1 cellular context compared by ENCODE assay signal in the genomic region with DNA sequence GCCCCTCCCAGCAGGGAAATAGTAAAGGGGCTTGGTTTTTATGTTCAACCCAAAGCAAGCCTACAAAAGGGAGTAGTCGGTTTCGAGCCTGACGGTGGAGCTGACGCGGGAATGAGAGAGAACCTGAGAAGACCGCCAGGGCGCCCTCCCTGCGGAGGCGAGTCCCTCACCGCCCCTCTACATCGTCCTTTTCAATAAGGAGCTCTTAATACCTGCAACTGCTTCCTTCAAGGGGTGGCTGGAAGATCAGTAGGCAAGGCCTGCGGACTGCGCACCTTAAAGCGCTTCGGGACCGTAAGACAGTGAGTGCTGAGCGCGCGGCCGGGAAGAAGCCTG.
TF ChIP-seq lines count a peak whose summit lies in the region.

No MANE protein-coding gene starts in this region.

TF ChIP-seq in IMR-90, 13 proteins besides CTCF, POLR2A, EP300 and RAD21:
- TF ChIP-seq ELK1 (IDR thresholded peaks at IDR 0.05; ENCODE audit: borderline replicate concordance, low read depth, low read length): no peak
- no peak for TF ChIP-seq SMC3 (IDR thresholded peaks at IDR 0.05; ENCODE audit: low read depth, low read length)
- TF ChIP-seq FOS (IDR thresholded peaks at IDR 0.05; ENCODE audit: low read depth, low read length): no peak
- TF ChIP-seq RCOR1 (IDR thresholded peaks at IDR 0.05; ENCODE audit: insufficient replicate concordance, low read length): peak; percentile 5
